11 cellular contexts compared by ENCODE assay signal in genomic region chr17:968812-969766, GRCh38. TPM values are rescaled to one million over a fixed set of nuclear protein-coding genes. Genes with fewer than 3 reads are reported as not detected.
A peak's percentile ranks its signal among the peaks of the same experiment; 100 is the strongest.
DNase-seq lines count a peak whose midpoint lies in the region; ATAC-seq and TF ChIP-seq lines count a peak whose summit lies in the region.
"Had no signal": no experiment of that assay in that cellular context is flagged by ENCODE, and none has a peak within 500 bp of the region (broad histone marks: within the 10 kb centered on the region; RNA-seq: fewer than 3 reads in every experiment).

No MANE protein-coding gene starts in this region.

- DNase-seq in ELR (ENCODE audit: low read depth) (peak; percentile 84), NCI-H748 (lab: John Stamatoyannopoulos, UW; ENCODE audit: unreplicated experiment) (peak; percentile 82), fibroblast of mammary gland (ENCODE audit: low read depth) (peak; percentile 69), retinal pigment epithelial cell (ENCODE audit: low read depth) (peak; percentile 76), Karpas-422 (no peak), HT-29 (ENCODE audit: low spot score) (no peak)
- DNase-seq in activated CD8-positive, alpha-beta T cell treated with anti-CD3 and anti-CD28 coated beads for 36 hours: no peak
- no peak for DNase-seq in activated CD8-positive, alpha-beta memory T cell treated with anti-CD3 and anti-CD28 coated beads, Interleukin-2, amount 50 U/mL, for 48 hours
- DNase-seq: activated CD4-positive, alpha-beta T cell treated with anti-CD3 and anti-CD28 coated beads, Interleukin-2, amount 10 ng/mL, durations not matched to agents 24 days and 14 days; SHP77; small intestine had no signal

- peaks cover 34% of the 10 kb centered on the region for H3K27me3 Mint-ChIP-seq in activated CD8-positive, alpha-beta T cell treated with anti-CD3 and anti-CD28 coated beads for 36 hours

- H3K4me3 ChIP-seq in fibroblast of mammary gland (ENCODE audit: control insufficient read depth, low read depth, low read length): peak overlapping the region; percentile 25
- H3K4me3 ChIP-seq in retinal pigment epithelial cell (ENCODE audit: low read length): no peak overlapping the region
- H3K4me3 ChIP-seq in Karpas-422 (ENCODE audit: low read length): no peak overlapping the region

- POLR2A ChIA-PET in activated CD8-positive, alpha-beta T cell treated with anti-CD3 and anti-CD28 coated beads for 36 hours (lab: Charles Lee): no interaction called here

- no peaks in the 10 kb centered on the region for H4K20me1 ChIP-seq in Karpas-422 (ENCODE audit: insufficient read depth, low read depth, low read length)

- H3K9me3 ChIP-seq in Karpas-422 (ENCODE audit: low read length): no peaks in the 10 kb centered on the region

- no peak for ATAC-seq in activated CD8-positive, alpha-beta T cell treated with anti-CD3 and anti-CD28 coated beads for 36 hours

- H3K36me3 Mint-ChIP-seq in activated CD8-positive, alpha-beta T cell treated with anti-CD3 and anti-CD28 coated beads for 36 hours (ENCODE audit: low read depth): no peaks in the 10 kb centered on the region

- no peak overlapping the region for H3K27ac ChIP-seq in Karpas-422 (ENCODE audit: low read length)

- no peak overlapping the region for H3K4me3 Mint-ChIP-seq in activated CD8-positive, alpha-beta T cell treated with anti-CD3 and anti-CD28 coated beads for 36 hours

- H3K79me2 ChIP-seq in Karpas-422 (ENCODE audit: low read length): no peaks in the 10 kb centered on the region

- H3K4me1 Mint-ChIP-seq in activated CD8-positive, alpha-beta T cell treated with anti-CD3 and anti-CD28 coated beads for 36 hours (ENCODE audit: low read depth): peaks cover 2% of the 10 kb centered on the region

- intact Hi-C loops in activated CD8-positive, alpha-beta T cell treated with anti-CD3 and anti-CD28 coated beads for 36 hours (cut with micrococcal nuclease): no loop called here

- H3K4me2 ChIP-seq in Karpas-422 (ENCODE audit: low read depth, low read length, poor library complexity, severe bottlenecking): no peak overlapping the region

- CTCF ChIA-PET in activated CD8-positive, alpha-beta T cell treated with anti-CD3 and anti-CD28 coated beads for 36 hours (lab: Charles Lee): interaction anchor here (2.2 kb wide), 1 partner anchor 12 kb away, joined by 6 read pairs; no protein-coding TSS in a partner anchor

- no peak overlapping the region for H3K27ac Mint-ChIP-seq in activated CD8-positive, alpha-beta T cell treated with anti-CD3 and anti-CD28 coated beads for 36 hours
- H3K27ac Mint-ChIP-seq: activated CD4-positive, alpha-beta T cell treated with anti-CD3 and anti-CD28 coated beads, Interleukin-2, amount 10 ng/mL, durations not matched to agents 24 days and 14 days had no signal

- H3K9ac ChIP-seq in Karpas-422 (ENCODE audit: low read length): no peak overlapping the region

- H3K36me3 ChIP-seq in Karpas-422 (ENCODE audit: insufficient read depth, low read length): no peaks in the 10 kb centered on the region

- H2AFZ ChIP-seq in Karpas-422 (ENCODE audit: low read length): no peak overlapping the region

- TF ChIP-seq CTCF in fibroblast of mammary gland (conservative IDR thresholded peaks at IDR 0.05; ENCODE audit: control insufficient read depth, insufficient read depth, low read depth, low read length): no peak
- no peak for TF ChIP-seq CTCF in retinal pigment epithelial cell (conservative IDR thresholded peaks at IDR 0.05; ENCODE audit: low read depth, low read length)
- TF ChIP-seq CTCF in activated CD8-positive, alpha-beta T cell treated with anti-CD3 and anti-CD28 coated beads for 36 hours (IDR thresholded peaks at IDR 0.05): no peak

- no peaks in the 10 kb centered on the region for H3K9me3 Mint-ChIP-seq in activated CD8-positive, alpha-beta T cell treated with anti-CD3 and anti-CD28 coated beads for 36 hours
- H3K9me3 Mint-ChIP-seq: activated CD4-positive, alpha-beta T cell treated with anti-CD3 and anti-CD28 coated beads, Interleukin-2, amount 10 ng/mL, durations not matched to agents 24 days and 14 days had no signal

- no peaks in the 10 kb centered on the region for H3K4me1 ChIP-seq in Karpas-422 (ENCODE audit: low read length)

- H3K27me3 ChIP-seq in Karpas-422 (ENCODE audit: low read length): no peaks in the 10 kb centered on the region

- H3K9me2 ChIP-seq in Karpas-422 (replicated peaks; ENCODE audit: insufficient read depth, low read length): no peaks in the 10 kb centered on the region

RNA-seq across cellular contexts. Expression of gene NXN, which starts 10.5 kb away (rescaled TPM):
- total RNA-seq in Karpas-422 (2014; rRNA removed; shearing (Covaris generic); ENCODE audit: low replicate concordance): 1.1 TPM in 1 of 2 replicates, not detected in the other
- total RNA-seq in HT-29 (2014; rRNA removed; shearing (Covaris generic)): 64.3 and 71.6 TPM in 2 replicates
- 1 to 10 TPM; 1.2 to 1.4 TPM for total RNA-seq in activated CD8-positive, alpha-beta T cell treated with anti-CD3 and anti-CD28 coated beads for 36 hours

RNA-seq across cellular contexts. Expression of gene TIMM22, which starts 27.8 kb away (rescaled TPM):
- 4.7 and 7.2 TPM in 2 replicates for total RNA-seq in Karpas-422 (2014; rRNA removed; shearing (Covaris generic); ENCODE audit: low replicate concordance)
- 7.3 and 7.7 TPM in 2 replicates for total RNA-seq in HT-29 (2014; rRNA removed; shearing (Covaris generic))
- total RNA-seq in activated CD8-positive, alpha-beta T cell treated with anti-CD3 and anti-CD28 coated beads for 36 hours: 10 to 100 TPM in 1 of 2 experiments, 1 to 10 TPM in 1; 8.8 to 10.2 TPM

Comparison
In these comparisons a context has a peak if more than half of its experiments do, and no peak if none do; other contexts are left out.
1. DNase-seq: peak in ELR (single experiment), NCI-H748 (single experiment), fibroblast of mammary gland (single experiment) and retinal pigment epithelial cell (single experiment); none in Karpas-422 (single experiment), HT-29 (single experiment), activated CD8-positive, alpha-beta T cell treated with anti-CD3 and anti-CD28 coated beads for 36 hours (single experiment) and activated CD8-positive, alpha-beta memory T cell treated with anti-CD3 and anti-CD28 coated beads, Interleukin-2, amount 50 U/mL, for 48 hours (single experiment).
2. RNA of gene NXN, which starts 10.5 kb away (total RNA-seq): 64.3 to 71.6 TPM in HT-29; 1.2 to 1.4 TPM in activated CD8-positive, alpha-beta T cell treated with anti-CD3 and anti-CD28 coated beads for 36 hours and 1.1 TPM in Karpas-422; every median in the first group is over 10 times any median in the second.